ENCODE assay signal across 1 cellular context in genomic region chr7:30804078-30804661, GRCh38.
A peak's percentile ranks its signal among the peaks of the same experiment; 100 is the strongest.
TF ChIP-seq lines count a peak whose summit lies in the region.

No MANE protein-coding gene starts in this region.

TF ChIP-seq in endothelial cell of umbilical vein, 7 proteins besides CTCF, POLR2A, EP300 and RAD21 (continued from another document):
- TF ChIP-seq GATA2 (IDR thresholded peaks at IDR 0.05; ENCODE audit: insufficient read depth, insufficient read length, low read depth, low read length), result peak; percentile 98
